ENCODE assay signal across 6 cellular contexts in genomic region chr19:48873476-48874308, GRCh38. TPM values are rescaled to one million over a fixed set of nuclear protein-coding genes. Genes with fewer than 3 reads are reported as not detected.
DNase-seq lines count a peak whose midpoint lies in the region; ATAC-seq and TF ChIP-seq lines count a peak whose summit lies in the region.

No MANE protein-coding gene starts in this region.

- TF ChIP-seq CTCF in AG04449 (IDR thresholded peaks at IDR 0.05; ENCODE audit: insufficient read depth, low read length, missing control alignments) (no peak), thyroid gland (IDR thresholded peaks at IDR 0.05) (no peak)

- H3K9me3 ChIP-seq in SJCRH30 (replicated peaks) = no peaks in the 10 kb centered on the region
- no peaks in the 10 kb centered on the region for H3K9me3 ChIP-seq in thyroid gland

- no peak for TF ChIP-seq POLR2A in thyroid gland (IDR thresholded peaks at IDR 0.05)

- WGBS in thyroid gland, 2 donors = 62 to 70% methylated on average over 14 of the region's 14 CpGs

- POLR2A ChIA-PET in AG04449 (lab: Yijun Ruan, JAX) = interaction anchor here (0.9 to 8.1 kb wide), 15 partner anchors 17 to 153 kb away, joined by 3 to 119 read pairs (median 5); partner anchors contain the start of genes BAX, FTL, HSD17B14 and NUCB1

- H3K27ac ChIP-seq in SJCRH30 (peak overlapping the region; percentile 85), thyroid gland (peak overlapping the region; percentile 96 to 100 (median 100))

- H3K4me1 ChIP-seq in SJCRH30 (peaks cover 29% of the 10 kb centered on the region), thyroid gland (peaks cover 32 to 45% of the 10 kb centered on the region in 2 donors)

- H3K36me3 ChIP-seq in SJCRH30 (peaks cover 22% of the 10 kb centered on the region), thyroid gland (peaks cover 17 to 26% of the 10 kb centered on the region in 2 donors)

- CTCF ChIA-PET in AG04449 (lab: Yijun Ruan, JAX) = interaction anchor here (1.1 to 2.4 kb wide), 7 partner anchors 30 to 120 kb away, joined by 3 to 8 read pairs (median 4); partner anchors contain the start of genes GYS1 and RUVBL2

- intact Hi-C loops in Right ventricle myocardium superior (cut with DNase I) = loop anchor here (5.0 kb wide), 1 partner anchor 94 kb away; the partner anchor contains the start of gene FTL
- intact Hi-C loops in thyroid gland (cut with DNase I) = no loop called here

- no peak for DNase-seq in AG04449 (ENCODE audit: low read depth, low spot score)
- DNase-seq in SJCRH30 = no peak
- DNase-seq in Right ventricle myocardium superior = no peak
- no peak for DNase-seq in thyroid gland

- H3K4me3 ChIP-seq in AG04449 (ENCODE audit: low read depth, low read length) (peak overlapping the region; percentile 100), SJCRH30 (peak overlapping the region; percentile 81), thyroid gland (replicated peaks in 1 of 3) (peak overlapping the region in 2 of 3 donors; percentile 56 to 100)

- no peaks in the 10 kb centered on the region for H3K27me3 ChIP-seq in SJCRH30
- H3K27me3 ChIP-seq in thyroid gland = no peaks in the 10 kb centered on the region

- ATAC-seq in Right ventricle myocardium superior (ENCODE audit: poor library complexity) = peak; percentile 4
- no peak for ATAC-seq in GM19351 (IDR thresholded peaks at IDR 0.05; ENCODE audit: unreplicated experiment)
- no peak for ATAC-seq in GM21717 (IDR thresholded peaks at IDR 0.05; ENCODE audit: unreplicated experiment)

RNA-seq across cellular contexts. Expression of gene PPP1R15A, which starts 1.5 kb away (rescaled TPM):
- 11.1 and 12.5 TPM in 2 replicates for total RNA-seq in SJCRH30 (2014; rRNA removed; shearing (Covaris generic))
- 60.4 TPM for total RNA-seq in Right ventricle myocardium superior
- total RNA-seq in thyroid gland = 10 to 100 TPM; 18.7 to 31.7 (median 24.2) TPM

RNA-seq across cellular contexts. Expression of gene PLEKHA4, which starts 5.3 kb away (rescaled TPM):
- 19.3 and 26.6 TPM in 2 replicates for total RNA-seq in SJCRH30 (2014; rRNA removed; shearing (Covaris generic))
- total RNA-seq in Right ventricle myocardium superior = 17.7 TPM
- total RNA-seq in thyroid gland = 10 to 100 TPM; 15.2 to 21.8 (median 19.0) TPM

RNA-seq across cellular contexts. Expression of gene TULP2, which starts 24.9 kb away (rescaled TPM):
- not detected in 2 replicates for total RNA-seq in SJCRH30 (2014; rRNA removed; shearing (Covaris generic))
- total RNA-seq in Right ventricle myocardium superior (not detected), thyroid gland (under 1 TPM in 1 of 4 donors, not detected in 3; 0.27 TPM)

RNA-seq across cellular contexts. Expression of gene NUCB1, which starts 26.4 kb away (rescaled TPM):
- 91.2 and 97.1 TPM in 2 replicates for total RNA-seq in SJCRH30 (2014; rRNA removed; shearing (Covaris generic))
- total RNA-seq in Right ventricle myocardium superior (237 TPM), thyroid gland (100 to 1,000 TPM; 267 to 424 (median 371) TPM)

RNA-seq across cellular contexts. Expression of gene HSD17B14, which starts 37.4 kb away (rescaled TPM):
- not detected in 2 replicates for total RNA-seq in SJCRH30 (2014; rRNA removed; shearing (Covaris generic))
- total RNA-seq in Right ventricle myocardium superior (1.9 TPM), thyroid gland (10 to 100 TPM; 11.9 to 46.8 (median 22.2) TPM)
